Comparison of ENCODE assay signal across 22 cellular contexts in genomic region chr21:25577765-25578069, GRCh38. TPM values are rescaled to one million over a fixed set of nuclear protein-coding genes. Genes with fewer than 3 reads are reported as not detected.
DNase-seq lines count a peak whose midpoint lies in the region; ATAC-seq and TF ChIP-seq lines count a peak whose summit lies in the region.
"Had no signal": no experiment of that assay in that cellular context is flagged by ENCODE, and none has a peak within 500 bp of the region (broad histone marks: within the 10 kb centered on the region; RNA-seq: fewer than 3 reads in every experiment).

No MANE protein-coding gene starts in this region.

- H3K27ac Mint-ChIP-seq in activated naive CD4-positive, alpha-beta T cell treated with anti-CD3 and anti-CD28 coated beads for 36 hours: peak overlapping the region; percentile 79
- H3K27ac Mint-ChIP-seq in activated naive CD4-positive, alpha-beta T cell treated with anti-CD3 and anti-CD28 coated beads, Interleukin-2, amount 10 ng/mL, durations not matched to agents 7 days and 5 days: no peak overlapping the region
- H3K27ac Mint-ChIP-seq in stimulated activated effector memory CD8-positive, alpha-beta T cell treated with anti-CD3 and anti-CD28 coated beads, Interleukin-12 subunit alpha, Interleukin-12 subunit beta, amount 100 ng/mL, for 72 hours: peak overlapping the region; percentile 98
- H3K27ac Mint-ChIP-seq: CD14-positive monocyte had no signal

- H3K4me3 ChIP-seq in colonic mucosa: no peak overlapping the region
- H3K4me3 ChIP-seq: body of pancreas, hepatocyte, K562, uterus had no signal

- TF ChIP-seq CTCF in colonic mucosa (IDR thresholded peaks at IDR 0.05): no peak

- ATAC-seq in HG03108 (IDR thresholded peaks at IDR 0.05; ENCODE audit: unreplicated experiment): peak; percentile 8
- no peak for ATAC-seq in stimulated activated effector memory CD8-positive, alpha-beta T cell treated with anti-CD3 and anti-CD28 coated beads, Interleukin-12 subunit alpha, Interleukin-12 subunit beta, amount 100 ng/mL, for 72 hours
- ATAC-seq: body of pancreas, esophagus mucosa, left ventricle myocardium superior, sciatic nerve had no signal

- H3K4me1 ChIP-seq in colonic mucosa: no peaks in the 10 kb centered on the region
- H3K4me1 ChIP-seq: body of pancreas, uterus had no signal

- DNase-seq in activated naive CD4-positive, alpha-beta T cell treated with anti-CD3 and anti-CD28 coated beads for 36 hours: no peak
- no peak for DNase-seq in activated naive CD4-positive, alpha-beta T cell treated with anti-CD3 and anti-CD28 coated beads, Interleukin-2, amount 10 ng/mL, durations not matched to agents 7 days and 5 days
- DNase-seq in activated CD8-positive, alpha-beta memory T cell treated with anti-CD3 and anti-CD28 coated beads, Interleukin-2, amount 50 U/mL, for 48 hours: peak; percentile 59
- no peak for DNase-seq in stimulated activated effector memory CD8-positive, alpha-beta T cell treated with anti-CD3 and anti-CD28 coated beads, Interleukin-12 subunit alpha, Interleukin-12 subunit beta, amount 100 ng/mL, for 72 hours (ENCODE audit: low spot score in 2 of 2)
- DNase-seq in DMS 273 (lab: John Stamatoyannopoulos, UW; ENCODE audit: unreplicated experiment) (no peak), colonic mucosa (no peak), NCI-H2196 (lab: John Stamatoyannopoulos, UW; ENCODE audit: unreplicated experiment) (no peak)
- DNase-seq: body of pancreas; effector memory CD4-positive, alpha-beta T cell; H7; left ventricle myocardium superior; midbrain; NCI-H1436; NCI-H524; uterus had no signal

- intact Hi-C loops in activated naive CD4-positive, alpha-beta T cell treated with anti-CD3 and anti-CD28 coated beads for 36 hours (cut with micrococcal nuclease): no loop called here
- intact Hi-C loops in colonic mucosa (cut with DNase I): no loop called here

- H3K9me3 Mint-ChIP-seq in activated naive CD4-positive, alpha-beta T cell treated with anti-CD3 and anti-CD28 coated beads for 36 hours: no peaks in the 10 kb centered on the region
- H3K9me3 Mint-ChIP-seq in activated naive CD4-positive, alpha-beta T cell treated with anti-CD3 and anti-CD28 coated beads, Interleukin-2, amount 10 ng/mL, durations not matched to agents 7 days and 5 days: no peaks in the 10 kb centered on the region
- no peaks in the 10 kb centered on the region for H3K9me3 Mint-ChIP-seq in stimulated activated effector memory CD8-positive, alpha-beta T cell treated with anti-CD3 and anti-CD28 coated beads, Interleukin-12 subunit alpha, Interleukin-12 subunit beta, amount 100 ng/mL, for 72 hours
- H3K9me3 Mint-ChIP-seq: T-helper 1 cell treated with Interleukin-12 subunit alpha and Interleukin-12 subunit beta and Interleukin-4 antibody, amounts not matched to agents 30 μg/mL and 1 μg/mL, for 36 hours had no signal

- H3K4me3 Mint-ChIP-seq in activated naive CD4-positive, alpha-beta T cell treated with anti-CD3 and anti-CD28 coated beads for 36 hours: no peak overlapping the region
- H3K4me3 Mint-ChIP-seq in activated naive CD4-positive, alpha-beta T cell treated with anti-CD3 and anti-CD28 coated beads, Interleukin-2, amount 10 ng/mL, durations not matched to agents 7 days and 5 days: no peak overlapping the region
- H3K4me3 Mint-ChIP-seq in stimulated activated effector memory CD8-positive, alpha-beta T cell treated with anti-CD3 and anti-CD28 coated beads, Interleukin-12 subunit alpha, Interleukin-12 subunit beta, amount 100 ng/mL, for 72 hours: no peak overlapping the region
- H3K4me3 Mint-ChIP-seq: CD14-positive monocyte; T-helper 1 cell treated with Interleukin-12 subunit alpha and Interleukin-12 subunit beta and Interleukin-4 antibody, amounts not matched to agents 30 μg/mL and 1 μg/mL, for 36 hours had no signal

- no peaks in the 10 kb centered on the region for H3K9me3 ChIP-seq in colonic mucosa
- H3K9me3 ChIP-seq: body of pancreas, uterus had no signal

- no peak overlapping the region for H3K27ac ChIP-seq in colonic mucosa
- H3K27ac ChIP-seq: body of pancreas, hepatocyte, uterus had no signal

- no peaks in the 10 kb centered on the region for H3K27me3 Mint-ChIP-seq in activated naive CD4-positive, alpha-beta T cell treated with anti-CD3 and anti-CD28 coated beads for 36 hours (ENCODE audit: low read depth)
- no peaks in the 10 kb centered on the region for H3K27me3 Mint-ChIP-seq in activated naive CD4-positive, alpha-beta T cell treated with anti-CD3 and anti-CD28 coated beads, Interleukin-2, amount 10 ng/mL, durations not matched to agents 7 days and 5 days

- H3K4me1 Mint-ChIP-seq in activated naive CD4-positive, alpha-beta T cell treated with anti-CD3 and anti-CD28 coated beads for 36 hours (ENCODE audit: low read depth): peaks cover 57% of the 10 kb centered on the region
- H3K4me1 Mint-ChIP-seq in activated naive CD4-positive, alpha-beta T cell treated with anti-CD3 and anti-CD28 coated beads, Interleukin-2, amount 10 ng/mL, durations not matched to agents 7 days and 5 days: peaks cover 47% of the 10 kb centered on the region
- H3K4me1 Mint-ChIP-seq in stimulated activated effector memory CD8-positive, alpha-beta T cell treated with anti-CD3 and anti-CD28 coated beads, Interleukin-12 subunit alpha, Interleukin-12 subunit beta, amount 100 ng/mL, for 72 hours: peaks cover 58% of the 10 kb centered on the region

- CTCF ChIA-PET in activated naive CD4-positive, alpha-beta T cell treated with anti-CD3 and anti-CD28 coated beads for 36 hours (lab: Charles Lee): interaction anchor here (9.0 kb wide), 1 partner anchor 155 kb away, joined by 51 read pairs; no protein-coding TSS in a partner anchor
- CTCF ChIA-PET in activated naive CD4-positive, alpha-beta T cell treated with anti-CD3 and anti-CD28 coated beads, Interleukin-2, amount 10 ng/mL, durations not matched to agents 7 days and 5 days (lab: Charles Lee): no interaction called here

- H3K36me3 Mint-ChIP-seq in activated naive CD4-positive, alpha-beta T cell treated with anti-CD3 and anti-CD28 coated beads for 36 hours (ENCODE audit: low read depth): peaks cover 52% of the 10 kb centered on the region
- H3K36me3 Mint-ChIP-seq in activated naive CD4-positive, alpha-beta T cell treated with anti-CD3 and anti-CD28 coated beads, Interleukin-2, amount 10 ng/mL, durations not matched to agents 7 days and 5 days: peaks cover 40% of the 10 kb centered on the region
- H3K36me3 Mint-ChIP-seq in stimulated activated effector memory CD8-positive, alpha-beta T cell treated with anti-CD3 and anti-CD28 coated beads, Interleukin-12 subunit alpha, Interleukin-12 subunit beta, amount 100 ng/mL, for 72 hours: peaks cover 100% of the 10 kb centered on the region

- H3K27me3 ChIP-seq in colonic mucosa: no peaks in the 10 kb centered on the region
- H3K27me3 ChIP-seq: body of pancreas, hepatocyte, uterus had no signal

- H3K36me3 ChIP-seq in colonic mucosa: no peaks in the 10 kb centered on the region
- H3K36me3 ChIP-seq: uterus had no signal

- H3K9ac ChIP-seq in colonic mucosa (ENCODE audit: low read depth in 2 of 2, low read length in 2 of 2): no peak overlapping the region

RNA-seq across cellular contexts. Expression of gene MRPL39, which starts 29.6 kb away (rescaled TPM):
- 10 to 100 TPM; 71.4 to 75.8 TPM for total RNA-seq in activated naive CD4-positive, alpha-beta T cell treated with anti-CD3 and anti-CD28 coated beads for 36 hours
- 10 to 100 TPM; 44.0 to 50.2 TPM for total RNA-seq in colonic mucosa
